8 cellular contexts compared by ENCODE assay signal in the genomic region with DNA sequence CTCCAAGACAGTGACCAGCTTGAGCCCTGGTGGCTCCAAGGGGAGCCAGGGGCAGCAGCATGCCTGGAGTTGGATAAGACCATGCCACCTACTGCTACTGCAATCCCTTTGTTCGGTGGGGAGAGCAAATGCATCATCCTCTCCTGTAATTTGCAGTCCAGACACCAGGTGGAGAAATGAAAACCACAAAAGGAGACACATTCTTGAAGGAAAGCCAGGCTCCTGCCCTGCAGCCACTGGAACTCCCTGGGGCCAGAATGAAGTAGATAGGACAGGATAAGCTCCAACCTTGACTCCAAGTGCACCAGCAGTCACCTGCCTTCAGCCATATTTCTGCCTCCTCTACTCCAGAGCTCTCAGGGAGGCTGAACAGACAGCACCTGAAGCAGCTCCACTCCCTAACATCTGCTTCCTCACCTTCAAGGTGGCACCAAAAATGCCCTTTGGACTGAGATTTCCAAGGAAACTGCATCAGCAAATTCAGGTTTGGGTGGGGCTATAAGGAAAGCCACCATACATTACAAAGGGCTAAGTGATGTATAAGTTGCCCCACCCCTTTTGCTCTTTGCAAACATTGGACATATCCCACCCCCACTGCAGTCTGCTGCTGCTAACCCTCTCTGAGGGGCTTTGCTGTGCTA.
DNase-seq lines count a peak whose midpoint lies in the region; ATAC-seq and TF ChIP-seq lines count a peak whose summit lies in the region.

No MANE protein-coding gene starts in this region.

- no peak overlapping the region for H3K4me3 ChIP-seq in SU-DHL-6 (ENCODE audit: insufficient read depth, low read length, poor library complexity, severe bottlenecking)
- no peak overlapping the region for H3K4me3 ChIP-seq in body of pancreas
- no peak overlapping the region for H3K4me3 ChIP-seq in left lung
- H3K4me3 ChIP-seq in transverse colon, result no peak overlapping the region
- H3K4me3 ChIP-seq in gastroesophageal sphincter, result no peak overlapping the region

- in situ Hi-C loops in transverse colon (cut with MboI; ENCODE audit: low pct_ligation_motif_present in 1 of 4, low pct_unique_long_range_greater_than_20kb in 1 of 4, low sequenced_read_pairs in 3 of 4), result no loop called here

- H3K27ac ChIP-seq in SU-DHL-6 (ENCODE audit: low read depth, low read length) (no peak overlapping the region), body of pancreas (peak overlapping the region in 1 of 4 donors; percentile 0), left lung (no peak overlapping the region), transverse colon (peak overlapping the region; percentile 2 to 44 (median 34)), gastroesophageal sphincter (no peak overlapping the region)

- no peak overlapping the region for H3K9ac ChIP-seq in SU-DHL-6 (ENCODE audit: low read length)

- TF ChIP-seq EP300 in transverse colon (IDR thresholded peaks at IDR 0.05; ENCODE audit: low read depth) (no peak), gastroesophageal sphincter (IDR thresholded peaks at IDR 0.05) (no peak)

- H3K79me2 ChIP-seq in SU-DHL-6 (ENCODE audit: insufficient read depth, low read length), result no peaks in the 10 kb centered on the region

- no peaks in the 10 kb centered on the region for H3K9me2 ChIP-seq in SU-DHL-6 (replicated peaks; ENCODE audit: insufficient read depth, low read length)

- no peak overlapping the region for H3K4me2 ChIP-seq in SU-DHL-6 (ENCODE audit: low read depth, low read length, poor library complexity, severe bottlenecking)

- DNase-seq in ELF-1 (ENCODE audit: low read depth, low spot score), result peak; percentile 97
- DNase-seq in body of pancreas, result peak; percentile 71 to 82 (median 74)
- peak in 1 of 2 donors; percentile 34 for DNase-seq in left lung
- DNase-seq in transverse colon, result peak; percentile 49

- no peaks in the 10 kb centered on the region for H3K9me3 ChIP-seq in SU-DHL-6 (ENCODE audit: insufficient read depth, low read length)
- H3K9me3 ChIP-seq in body of pancreas, result no peaks in the 10 kb centered on the region
- H3K9me3 ChIP-seq in left lung, result no peaks in the 10 kb centered on the region
- no peaks in the 10 kb centered on the region for H3K9me3 ChIP-seq in transverse colon
- H3K9me3 ChIP-seq in gastroesophageal sphincter, result no peaks in the 10 kb centered on the region

- intact Hi-C loops in body of pancreas (cut with DNase I) (no loop called here), left lung (cut with DNase I) (no loop called here), transverse colon (cut with DNase I; ENCODE audit: low total_unique reads) (no loop called here)

- H2AFZ ChIP-seq in SU-DHL-6 (ENCODE audit: low read depth, low read length, severe bottlenecking), result no peak overlapping the region

- H3K36me3 ChIP-seq in SU-DHL-6 (ENCODE audit: low read length) (no peaks in the 10 kb centered on the region), body of pancreas (replicated peaks in 1 of 2; ENCODE audit: insufficient read depth in 1 of 2, low read depth in 2 of 2) (no peaks in the 10 kb centered on the region), left lung (no peaks in the 10 kb centered on the region), transverse colon (no peaks in the 10 kb centered on the region), gastroesophageal sphincter (no peaks in the 10 kb centered on the region)

- H3K27me3 ChIP-seq in SU-DHL-6 (ENCODE audit: low read length) (no peaks in the 10 kb centered on the region), body of pancreas (no peaks in the 10 kb centered on the region), left lung (no peaks in the 10 kb centered on the region), transverse colon (no peaks in the 10 kb centered on the region), gastroesophageal sphincter (no peaks in the 10 kb centered on the region)

- H3K4me1 ChIP-seq in body of pancreas (peaks cover 21% of the 10 kb centered on the region), left lung (peaks cover 0 to 15% of the 10 kb centered on the region in 2 donors), transverse colon (peaks cover 0 to 9% (median 2%) of the 10 kb centered on the region in 4 donors), gastroesophageal sphincter (no peaks in the 10 kb centered on the region)

- 0 to 7% methylated on average over 1 of the region's 1 CpG for WGBS in body of pancreas, 2 donors
- WGBS in transverse colon (ENCODE audit: low coverage in 1 of 2), 2 donors, result 8% methylated on average over 1 of the region's 1 CpG; no CpG with 5 or more reads in 1 of the 2 donors
- no CpG with 5 or more reads among the region's 1 CpG for WGBS in gastroesophageal sphincter (ENCODE audit: low coverage in 1 of 2), 2 donors

- no peak for TF ChIP-seq POLR2A in body of pancreas (IDR thresholded peaks at IDR 0.05)
- TF ChIP-seq POLR2A in transverse colon (IDR thresholded peaks at IDR 0.05), result no peak
- TF ChIP-seq POLR2A in gastroesophageal sphincter (IDR thresholded peaks at IDR 0.05), result no peak

- H3F3A ChIP-seq in SU-DHL-6 (ENCODE audit: insufficient read depth), result no peaks in the 10 kb centered on the region

- TF ChIP-seq CTCF in SU-DHL-6 (IDR thresholded peaks at IDR 0.05; ENCODE audit: insufficient read depth, low read length, poor library complexity, severe bottlenecking) (peak; percentile 11), body of pancreas (IDR thresholded peaks at IDR 0.05) (peak; percentile 35 to 89 (median 83)), left lung (IDR thresholded peaks at IDR 0.05) (peak; percentile 25 to 46), transverse colon (IDR thresholded peaks at IDR 0.05) (peak; percentile 30 to 77 (median 50)), gastroesophageal sphincter (IDR thresholded peaks at IDR 0.05) (peak in 1 of 4 experiments; percentile 43)

- no peaks in the 10 kb centered on the region for H4K20me1 ChIP-seq in SU-DHL-6 (ENCODE audit: low read depth, low read length)

- ATAC-seq in HG02852 (IDR thresholded peaks at IDR 0.05; ENCODE audit: unreplicated experiment), result peak; percentile 40
- ATAC-seq in body of pancreas, result peak; percentile 96
- ATAC-seq in left lung, result peak; percentile 94
- ATAC-seq in HG02970 (IDR thresholded peaks at IDR 0.05; ENCODE audit: low FRiP score, unreplicated experiment), result no peak
- no peak for ATAC-seq in gastroesophageal sphincter

Comparison
In these comparisons a context has a peak if more than half of its experiments do, and no peak if none do; other contexts are left out.
1. ATAC-seq: peak in HG02852 (single experiment), body of pancreas (single experiment) and left lung (single experiment); none in HG02970 (single experiment) and gastroesophageal sphincter (single experiment).
2. H3K27ac ChIP-seq: peak in transverse colon (4 of 4); none in SU-DHL-6 (single experiment), left lung (0 of 2) and gastroesophageal sphincter (0 of 4).